ENCODE assay signal across 1 cellular context in genomic region chr7:73612598-73613269, GRCh38.
TF ChIP-seq lines count a peak whose summit lies in the region.

No MANE protein-coding gene starts in this region.

TF ChIP-seq in HepG2, 621 proteins besides CTCF, POLR2A, EP300 and RAD21 (continued from another document and continues in another):
- 0 out of 2 replicates have a peak, but pooled peaks have one; percentile 52 for TF ChIP-seq ZFP37 (CRISPR knock-in tag; IDR thresholded peaks at IDR 0.05; ENCODE audit: borderline replicate concordance)
- TF ChIP-seq GLMP (CRISPR knock-in tag; IDR thresholded peaks at IDR 0.05; ENCODE audit: borderline replicate concordance) = no peak
- peak; percentile 72 for TF ChIP-seq TBX3 (IDR thresholded peaks at IDR 0.05; ENCODE audit: borderline replicate concordance)
- peak; percentile 80 for TF ChIP-seq KDM3A (CRISPR knock-in tag; IDR thresholded peaks at IDR 0.05; ENCODE audit: low read depth)
- no peak; the same call in 1 of the 2 replicates for TF ChIP-seq HOXA9 (CRISPR knock-in tag; IDR thresholded peaks at IDR 0.05; ENCODE audit: borderline replicate concordance)
- TF ChIP-seq PHF21A (CRISPR knock-in tag; IDR thresholded peaks at IDR 0.05) = peak; percentile 100
- no peak for TF ChIP-seq ZNF704 (CRISPR knock-in tag; IDR thresholded peaks at IDR 0.05; ENCODE audit: borderline replicate concordance)
- TF ChIP-seq NR2F6 (IDR thresholded peaks at IDR 0.05) = peak; percentile 74
- TF ChIP-seq NR2F6 (CRISPR knock-in tag; IDR thresholded peaks at IDR 0.05) = peak; percentile 83
- no peak for TF ChIP-seq ZBTB42 (CRISPR knock-in tag; IDR thresholded peaks at IDR 0.05)
- no peak for TF ChIP-seq GLI4 (CRISPR knock-in tag; IDR thresholded peaks at IDR 0.05; ENCODE audit: borderline replicate concordance)
- peak; percentile 99 for TF ChIP-seq HNF4A (CRISPR knock-in tag; IDR thresholded peaks at IDR 0.05)
- peak; percentile 80 for TF ChIP-seq FOXK2 (IDR thresholded peaks at IDR 0.05)
- TF ChIP-seq XRCC5 (optimal IDR thresholded peaks at IDR 0.05; ENCODE audit: low read length) = peak; percentile 95
- TF ChIP-seq NKX3-1 (CRISPR knock-in tag; IDR thresholded peaks at IDR 0.05) = peak; percentile 49; the same call in 1 of the 2 replicates
- peak in 1 of 2 experiments; percentile 71; a peak in 1 of 4 replicates for TF ChIP-seq REST (IDR thresholded peaks at IDR 0.05; ENCODE audit: borderline replicate concordance in 1 of 2, low read depth in 1 of 2, low read length in 2 of 2)
- TF ChIP-seq HOMEZ (CRISPR knock-in tag; IDR thresholded peaks at IDR 0.05; ENCODE audit: low read depth) = peak; percentile 57; the same call in 1 of the 2 replicates
- peak; percentile 93 for TF ChIP-seq ZNF431 (CRISPR knock-in tag; IDR thresholded peaks at IDR 0.05; ENCODE audit: borderline replicate concordance, low read depth)
- peak; percentile 89 for TF ChIP-seq MTA1 (CRISPR knock-in tag; IDR thresholded peaks at IDR 0.05; ENCODE audit: borderline replicate concordance)
- TF ChIP-seq ZNF770 (CRISPR knock-in tag; IDR thresholded peaks at IDR 0.05) = peak; percentile 77
- TF ChIP-seq HCFC1 (IDR thresholded peaks at IDR 0.05; ENCODE audit: low read depth, low read length) = no peak
- TF ChIP-seq SUZ12 (IDR thresholded peaks at IDR 0.05; ENCODE audit: low read depth, low read length) = no peak
- no peak for TF ChIP-seq HES4 (CRISPR knock-in tag; IDR thresholded peaks at IDR 0.05; ENCODE audit: borderline replicate concordance)
- TF ChIP-seq ZFP91 (CRISPR knock-in tag; IDR thresholded peaks at IDR 0.05; ENCODE audit: borderline replicate concordance) = peak; percentile 73
- TF ChIP-seq SALL2 (CRISPR knock-in tag; IDR thresholded peaks at IDR 0.05) = peak; percentile 64; the same call in 1 of the 2 replicates
- TF ChIP-seq ZNF543 (CRISPR knock-in tag; IDR thresholded peaks at IDR 0.05) = no peak
- peak; percentile 87 for TF ChIP-seq NFIC (IDR thresholded peaks at IDR 0.05; ENCODE audit: low read length)
- no peak for TF ChIP-seq ZNF296 (CRISPR knock-in tag; conservative IDR thresholded peaks at IDR 0.05)
- TF ChIP-seq NFE2L2 (IDR thresholded peaks at IDR 0.05; ENCODE audit: low read length) = no peak
- peak; percentile 97; the same call in 1 of the 2 replicates for TF ChIP-seq SNAPC2 (CRISPR knock-in tag; IDR thresholded peaks at IDR 0.05)
- TF ChIP-seq ZNF382 (CRISPR knock-in tag; IDR thresholded peaks at IDR 0.05; ENCODE audit: borderline replicate concordance) = no peak
- TF ChIP-seq NFYB (CRISPR knock-in tag; IDR thresholded peaks at IDR 0.05) = 0 out of 2 replicates have a peak, but pooled peaks have one; percentile 13
- TF ChIP-seq ZNF572 (CRISPR knock-in tag; IDR thresholded peaks at IDR 0.05) = no peak
- peak; percentile 85 for TF ChIP-seq HNF1B (CRISPR knock-in tag; IDR thresholded peaks at IDR 0.05)
- peak; percentile 78 for TF ChIP-seq KAT8 (CRISPR knock-in tag; IDR thresholded peaks at IDR 0.05)
- no peak for TF ChIP-seq NFYC (CRISPR knock-in tag; IDR thresholded peaks at IDR 0.05)
- TF ChIP-seq RBM22 (optimal IDR thresholded peaks at IDR 0.05; ENCODE audit: low read length) = peak; percentile 87
- TF ChIP-seq CEBPZ (IDR thresholded peaks at IDR 0.05; ENCODE audit: low read length) = no peak
- TF ChIP-seq ZC3H4 (CRISPR knock-in tag; IDR thresholded peaks at IDR 0.05; ENCODE audit: borderline replicate concordance) = no peak
- TF ChIP-seq TOE1 (CRISPR knock-in tag; IDR thresholded peaks at IDR 0.05) = no peak
- peak; percentile 98 for TF ChIP-seq FOXA3 (CRISPR knock-in tag; IDR thresholded peaks at IDR 0.05)
- TF ChIP-seq PHF8 (CRISPR knock-in tag; IDR thresholded peaks at IDR 0.05) = 0 out of 2 replicates have a peak, but pooled peaks have one; percentile 13
- TF ChIP-seq SIN3A (IDR thresholded peaks at IDR 0.05; ENCODE audit: borderline replicate concordance, low read depth, low read length) = peak; percentile 89; the same call in 1 of the 2 replicates
- peak; percentile 64; the same call in 1 of the 2 replicates for TF ChIP-seq ZNF615 (CRISPR knock-in tag; IDR thresholded peaks at IDR 0.05; ENCODE audit: borderline replicate concordance)
- 0 out of 2 replicates have a peak, but pooled peaks have one; percentile 39 for TF ChIP-seq FIP1L1 (IDR thresholded peaks at IDR 0.05; ENCODE audit: borderline replicate concordance, insufficient read depth, low read depth, low read length)
- TF ChIP-seq PITX1 (CRISPR knock-in tag; IDR thresholded peaks at IDR 0.05) = peak; percentile 98
- no peak for TF ChIP-seq ZNF10 (CRISPR knock-in tag; IDR thresholded peaks at IDR 0.05; ENCODE audit: borderline replicate concordance, low read depth)
- no peak for TF ChIP-seq CERS6 (CRISPR knock-in tag; IDR thresholded peaks at IDR 0.05)
